10 cellular contexts compared by ENCODE assay signal in genomic region chr5:10590226-10591047, GRCh38. TPM values are rescaled to one million over a fixed set of nuclear protein-coding genes. Genes with fewer than 3 reads are reported as not detected.
DNase-seq lines count a peak whose midpoint lies in the region; ATAC-seq and TF ChIP-seq lines count a peak whose summit lies in the region.
"Had no signal": no experiment of that assay in that cellular context is flagged by ENCODE, and none has a peak within 500 bp of the region (broad histone marks: within the 10 kb centered on the region; RNA-seq: fewer than 3 reads in every experiment).

No MANE protein-coding gene starts in this region.

- peak; percentile 39 for TF ChIP-seq POLR2A in erythroblast (IDR thresholded peaks at IDR 0.05; ENCODE audit: low read length)

- DNase-seq in OCI-M2 (lab: John Stamatoyannopoulos, UW; ENCODE audit: unreplicated experiment) = peak; percentile 9
- DNase-seq in erythroblast (lab: John Stamatoyannopoulos, UW) = peak; percentile 27 to 73
- no peak for DNase-seq in sciatic nerve (ENCODE audit: low spot score)
- no peak for DNase-seq in activated T-cell treated with anti-CD3 and anti-CD28 coated beads, Interleukin-2, amount 50 U/mL, for 4 hours
- DNase-seq in NCI-H1694 treated with DMSO at 0.1 percent for 48 hours (lab: John Stamatoyannopoulos, UW) = no peak
- no peak for DNase-seq in CD4-positive, alpha-beta T cell
- DNase-seq: amygdala, NCI-H2227 treated with DMSO at 0.1 percent for 48 hours had no signal

- CTCF ChIA-PET in CD4-positive, alpha-beta T cell (lab: Charles Lee) = no interaction called here

- TF ChIP-seq CTCF in CD4-positive, alpha-beta T cell (IDR thresholded peaks at IDR 0.05) = no peak

- H3K9me3 Mint-ChIP-seq in activated T-cell treated with anti-CD3 and anti-CD28 coated beads, Interleukin-2, amount 50 U/mL, for 4 hours = peaks cover 4% of the 10 kb centered on the region
- H3K9me3 Mint-ChIP-seq in CD4-positive, alpha-beta T cell = no peaks in the 10 kb centered on the region

- no peaks in the 10 kb centered on the region for H3K27me3 ChIP-seq in CD4-positive, alpha-beta T cell (ENCODE audit: control insufficient read depth, insufficient read depth, low read length)

- peaks cover 1% of the 10 kb centered on the region for H3K27me3 Mint-ChIP-seq in activated T-cell treated with anti-CD3 and anti-CD28 coated beads, Interleukin-2, amount 50 U/mL, for 4 hours (ENCODE audit: low read depth)
- H3K27me3 Mint-ChIP-seq in CD4-positive, alpha-beta T cell = no peaks in the 10 kb centered on the region

- H3K4me3 Mint-ChIP-seq in activated T-cell treated with anti-CD3 and anti-CD28 coated beads, Interleukin-2, amount 50 U/mL, for 4 hours = no peak overlapping the region
- H3K4me3 Mint-ChIP-seq in CD4-positive, alpha-beta T cell = no peak overlapping the region

- intact Hi-C loops in sciatic nerve (cut with DNase I) = no loop called here
- intact Hi-C loops in CD4-positive, alpha-beta T cell (cut with DNase I, micrococcal nuclease) = no loop called here

- no peak overlapping the region for H3K27ac Mint-ChIP-seq in CD4-positive, alpha-beta T cell

- POLR2A ChIA-PET in CD4-positive, alpha-beta T cell (lab: Charles Lee) = no interaction called here

- H3K9me3 ChIP-seq in CD4-positive, alpha-beta T cell (ENCODE audit: control insufficient read depth, low read length) = no peaks in the 10 kb centered on the region

- H3K4me1 Mint-ChIP-seq in activated T-cell treated with anti-CD3 and anti-CD28 coated beads, Interleukin-2, amount 50 U/mL, for 4 hours (ENCODE audit: low read depth) = peaks cover 27% of the 10 kb centered on the region
- peaks cover 5% of the 10 kb centered on the region for H3K4me1 Mint-ChIP-seq in CD4-positive, alpha-beta T cell (ENCODE audit: low read depth)

- peaks cover 1% of the 10 kb centered on the region for H3K36me3 Mint-ChIP-seq in activated T-cell treated with anti-CD3 and anti-CD28 coated beads, Interleukin-2, amount 50 U/mL, for 4 hours (ENCODE audit: insufficient read depth)
- H3K36me3 Mint-ChIP-seq in CD4-positive, alpha-beta T cell (ENCODE audit: low read depth) = no peaks in the 10 kb centered on the region

- ATAC-seq in GM21576 (IDR thresholded peaks at IDR 0.05; ENCODE audit: unreplicated experiment) (peak; percentile 29), sciatic nerve (peak; percentile 76), HG02981 (IDR thresholded peaks at IDR 0.05; ENCODE audit: unreplicated experiment) (no peak)
- ATAC-seq in activated T-cell treated with anti-CD3 and anti-CD28 coated beads, Interleukin-2, amount 50 U/mL, for 4 hours = no peak
- no peak for ATAC-seq in CD4-positive, alpha-beta T cell (ENCODE audit: poor library complexity)

- H3K27ac ChIP-seq in CD4-positive, alpha-beta T cell (ENCODE audit: low read depth, low read length) = no peak overlapping the region

RNA-seq across cellular contexts. Expression of gene ANKRD33B, which starts 26.6 kb away (rescaled TPM):
- 22.6 TPM for total RNA-seq in sciatic nerve
- total RNA-seq in activated T-cell treated with anti-CD3 and anti-CD28 coated beads, Interleukin-2, amount 50 U/mL, for 4 hours = 10 to 100 TPM in 1 of 3 donors, 1 to 10 TPM in 2; 7.7 to 20.2 (median 9.7) TPM
- 1 to 10 TPM in 1 of 2 experiments, under 1 TPM in 1; 0.99 to 1.3 TPM for total RNA-seq in CD4-positive, alpha-beta T cell

Comparison
In these comparisons a context has a peak if more than half of its experiments do, and no peak if none do; other contexts are left out.
1. ATAC-seq: peak in GM21576 (single experiment) and sciatic nerve (single experiment); none in activated T-cell treated with anti-CD3 and anti-CD28 coated beads, Interleukin-2, amount 50 U/mL, for 4 hours (0 of 2), CD4-positive, alpha-beta T cell (single experiment) and HG02981 (single experiment).
2. DNase-seq: peak in OCI-M2 (single experiment) and erythroblast (2 of 2); none in sciatic nerve (single experiment), activated T-cell treated with anti-CD3 and anti-CD28 coated beads, Interleukin-2, amount 50 U/mL, for 4 hours (single experiment), NCI-H1694 treated with DMSO at 0.1 percent for 48 hours (single experiment) and CD4-positive, alpha-beta T cell (0 of 10).